In the genomic region with DNA sequence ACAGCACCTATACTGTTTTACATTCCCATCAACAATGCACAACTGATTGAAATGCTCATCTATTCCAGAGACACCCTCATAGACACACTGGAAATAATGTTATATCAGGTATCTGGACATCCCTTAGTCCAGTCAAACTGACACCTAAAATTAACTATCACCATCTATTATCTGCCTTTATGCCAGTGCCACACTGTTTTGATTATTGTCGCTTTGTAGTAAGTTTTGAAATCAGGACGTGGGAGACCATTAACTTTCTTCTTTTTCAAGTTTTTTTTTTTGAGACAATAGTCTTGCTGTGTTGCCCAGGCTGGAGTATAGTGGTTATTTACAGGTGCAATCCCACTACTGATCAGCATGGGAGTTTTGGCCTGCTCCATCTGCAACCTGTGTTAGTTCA, we compare ENCODE assay signal across 29 cellular contexts. TPM values are rescaled to one million over a fixed set of nuclear protein-coding genes. Genes with fewer than 3 reads are reported as not detected.
"Had no signal": no experiment of that assay in that cellular context is flagged by ENCODE, and none has a peak within 500 bp of the region (broad histone marks: within the 10 kb centered on the region; RNA-seq: fewer than 3 reads in every experiment).

No MANE protein-coding gene starts in this region.

- DNase-seq: stimulated activated CD4-positive, alpha-beta T cell treated with anti-CD3 and anti-CD28 coated beads, Interleukin-2, amount 100 ng/mL, for 48 hours; stimulated activated CD4-positive, alpha-beta T cell treated with anti-CD3 and anti-CD28 coated beads, Interleukin-4, amount 100 ng/mL, for 1 hour; stimulated activated CD4-positive, alpha-beta T cell treated with anti-CD3 and anti-CD28 coated beads, Interleukin-4, amount 100 ng/mL, for 24 hours; stimulated activated CD4-positive, alpha-beta T cell treated with anti-CD3 and anti-CD28 coated beads, Interleukin-4, amount 100 ng/mL, for 4 hours; stimulated activated naive B cell treated with anti-CD40 and anti-IgM and Interleukin-4, amounts not matched to agents 10 μg/mL and 1 μg/mL and 100 μg/mL, for 72 hours; stimulated activated naive CD4-positive, alpha-beta T cell; stimulated activated naive CD4-positive, alpha-beta T cell treated with Interleukin-2 at 50 U/mL for 16 hours; stimulated activated naive CD8-positive, alpha-beta T cell treated with anti-CD3 and anti-CD28 coated beads, Interleukin-15, amount 100 ng/mL, for 72 hours; stimulated activated naive CD8-positive, alpha-beta T cell treated with anti-CD3 and anti-CD28 coated beads, Interleukin-15, Interleukin-2, amounts not matched to agents 100 U/mL and 50 U/mL, for 24 hours; stomach; substantia nigra; testis; thyroid gland; transverse colon; trophoblast cell; upper lobe of left lung; uterus had no signal

- H3K4me1 ChIP-seq: stomach, suprapubic skin, testis, thyroid gland, tibial artery, tibial nerve, transverse colon, upper lobe of left lung, upper lobe of right lung, uterus, vagina had no signal

- H3K4me3 ChIP-seq: stomach, suprapubic skin, testis, thoracic aorta, thyroid gland, tibial artery, tibial nerve, transverse colon, upper lobe of left lung, upper lobe of right lung, uterus, vagina had no signal

- H3K9me3 ChIP-seq: stomach, testis, thoracic aorta, thyroid gland, upper lobe of right lung, uterus, vagina had no signal

- ATAC-seq: stimulated activated effector memory CD8-positive, alpha-beta T cell treated with anti-CD3 and anti-CD28 coated beads, Interleukin-12 subunit alpha, Interleukin-12 subunit beta, amount 100 ng/mL, for 72 hours; stimulated activated memory B cell treated with anti-CD40 and anti-IgM and Interleukin-4, amounts not matched to agents 10 μg/mL and 1 μg/mL and 100 μg/mL, for 72 hours; stimulated activated naive B cell treated with anti-CD40 and anti-IgM and Interleukin-4, amounts not matched to agents 10 μg/mL and 1 μg/mL and 100 μg/mL, for 72 hours; stimulated activated naive CD8-positive, alpha-beta T cell treated with anti-CD3 and anti-CD28 coated beads, Interleukin-15, amount 100 ng/mL, for 72 hours; stimulated activated naive CD8-positive, alpha-beta T cell treated with anti-CD3 and anti-CD28 coated beads, Interleukin-15, Interleukin-2, amounts not matched to agents 100 U/mL and 50 U/mL, for 24 hours; upper lobe of right lung had no signal

- H3K36me3 ChIP-seq: stomach, suprapubic skin, thoracic aorta, thyroid gland, tibial artery, tibial nerve, transverse colon, upper lobe of left lung, upper lobe of right lung, uterus, vagina had no signal

- FAIRE-seq: urothelium cell line had no signal

- H3K27ac ChIP-seq: stomach, suprapubic skin, testis, thoracic aorta, thyroid gland, tibial artery, tibial nerve, transverse colon, upper lobe of left lung, upper lobe of right lung, uterus, vagina had no signal

- H3K27me3 ChIP-seq: stomach, suprapubic skin, testis, thyroid gland, tibial artery, tibial nerve, transverse colon, upper lobe of left lung, upper lobe of right lung, uterus, vagina had no signal

RNA-seq across cellular contexts. Expression of gene KLHL40, which starts 9.4 kb away (rescaled TPM):
- total RNA-seq: subcutaneous adipose tissue, suprapubic skin, temporal lobe, thoracic aorta, thyroid gland, upper lobe of left lung, upper lobe of right lung, ureter, uterus, vagina had no signal

RNA-seq across cellular contexts. Expression of gene HHATL, which starts 26.7 kb away (rescaled TPM):
- total RNA-seq: stomach, temporal lobe, thoracic aorta, upper lobe of right lung, vagina had no signal
